Comparison of ENCODE assay signal across 21 cellular contexts in the genomic region with DNA sequence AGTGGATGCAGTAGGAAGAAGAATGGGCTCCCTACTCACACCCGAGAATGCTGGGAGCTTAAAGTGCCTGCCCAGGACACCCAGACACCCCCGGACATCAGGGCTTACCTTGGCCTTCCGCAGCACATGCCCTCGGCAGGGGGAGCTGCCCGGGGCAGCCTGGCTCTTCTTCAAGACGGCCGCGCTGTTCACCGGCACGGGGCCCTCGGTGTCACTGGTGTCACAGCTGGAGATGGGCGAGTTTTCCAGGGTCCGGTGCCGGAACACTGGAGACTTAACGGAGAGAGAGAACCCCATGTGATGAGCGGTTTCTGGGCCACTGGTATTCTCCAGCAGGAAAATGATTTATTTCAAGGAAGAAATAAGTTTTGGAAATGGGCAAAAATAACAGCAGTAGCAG.
"Had no signal": no experiment of that assay in that cellular context is flagged by ENCODE, and none has a peak within 500 bp of the region (broad histone marks: within the 10 kb centered on the region; RNA-seq: fewer than 3 reads in every experiment).

No MANE protein-coding gene starts in this region.

- ATAC-seq: activated CD4-positive, alpha-beta T cell treated with anti-CD3 and anti-CD28 coated beads for 36 hours; body of pancreas; left lobe of liver; naive thymus-derived CD8-positive, alpha-beta T cell; stimulated activated naive CD8-positive, alpha-beta T cell treated with anti-CD3 and anti-CD28 coated beads, Interleukin-15, Interleukin-2, amounts not matched to agents 100 U/mL and 50 U/mL, for 24 hours; T-cell had no signal

- H3K4me1 ChIP-seq: body of pancreas, prostate gland, tibial artery had no signal

- H3K4me2 ChIP-seq: hepatocyte, neural progenitor cell had no signal

- H3K9ac ChIP-seq: neural progenitor cell had no signal

- H3K4me3 ChIP-seq: body of pancreas, cardiac muscle cell, hepatocyte, neural progenitor cell, prostate gland, tibial artery had no signal

- H2AFZ ChIP-seq: hepatocyte, neural progenitor cell had no signal

- H3K27ac ChIP-seq: body of pancreas, cardiac muscle cell, hepatocyte, neural progenitor cell, prostate gland, tibial artery, WERI-Rb-1 had no signal

- H3K27me3 ChIP-seq: body of pancreas, cardiac muscle cell, hepatocyte, neural progenitor cell, tibial artery had no signal

- DNase-seq: activated CD4-positive, alpha-beta T cell treated with anti-CD3 and anti-CD28 coated beads for 36 hours; activated CD4-positive, alpha-beta T cell treated with anti-CD3 and anti-CD28 coated beads, Interleukin-2, amount 50 U/mL, for 4 hours; activated naive CD4-positive, alpha-beta T cell treated with anti-CD3 and anti-CD28 coated beads, Interleukin-2, amount 10 ng/mL, durations not matched to agents 7 days and 5 days; activated T-cell treated with anti-CD3 and anti-CD28 coated beads, Interleukin-2, amount 50 U/mL, for 48 hours; body of pancreas; effector CD4-positive, alpha-beta T cell; erythroblast; foreskin fibroblast; immature natural killer cell; mammary epithelial cell; stimulated activated CD4-positive, alpha-beta T cell treated with anti-CD3 and anti-CD28 coated beads, Interleukin-4, amount 100 ng/mL, for 24 hours; stimulated activated naive CD8-positive, alpha-beta T cell treated with anti-CD3 and anti-CD28 coated beads, Interleukin-15, Interleukin-2, amounts not matched to agents 100 U/mL and 50 U/mL, for 24 hours; T-cell; WERI-Rb-1 had no signal

- H3K36me3 ChIP-seq: neural progenitor cell had no signal

- H3K9me3 ChIP-seq: body of pancreas, prostate gland, tibial artery had no signal
